9 cellular contexts compared by ENCODE assay signal in the genomic region with DNA sequence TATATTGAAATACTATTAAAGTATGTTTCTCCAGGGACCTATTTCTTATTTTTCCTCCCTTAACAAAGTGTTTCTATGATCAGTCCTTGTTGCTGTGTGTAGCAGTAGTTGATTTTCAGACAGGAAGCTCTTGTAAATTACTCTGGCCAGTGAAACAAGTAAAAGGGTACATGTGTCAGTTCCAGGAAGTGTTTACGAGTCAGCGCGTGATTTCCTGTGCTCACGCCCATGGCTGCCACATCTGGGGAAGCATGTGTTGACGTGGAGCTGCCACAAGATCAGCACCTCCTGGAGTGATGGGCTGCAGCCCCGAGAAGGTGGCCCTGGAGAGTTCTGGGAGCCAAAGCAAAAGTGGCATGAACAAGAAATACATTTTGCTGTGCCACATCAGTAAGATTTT. TPM values are rescaled to one million over a fixed set of nuclear protein-coding genes. Genes with fewer than 3 reads are reported as not detected.
A peak's percentile ranks its signal among the peaks of the same experiment; 100 is the strongest.
DNase-seq lines count a peak whose midpoint lies in the region; ATAC-seq lines count a peak whose summit lies in the region.
"Had no signal": no experiment of that assay in that cellular context is flagged by ENCODE, and none has a peak within 500 bp of the region (broad histone marks: within the 10 kb centered on the region; RNA-seq: fewer than 3 reads in every experiment).

No MANE protein-coding gene starts in this region.

- peaks cover 12 to 16% (median 15%) of the 10 kb centered on the region in 3 donors for H3K4me1 Mint-ChIP-seq in IgD-negative memory B cell

- peak overlapping the region in 2 of 4 donors; percentile 82 to 86 for H3K4me3 Mint-ChIP-seq in IgD-negative memory B cell
- H3K4me3 Mint-ChIP-seq: brain had no signal

- H3K27me3 Mint-ChIP-seq in IgD-negative memory B cell = peaks cover under 1% of the 10 kb centered on the region
- H3K27me3 Mint-ChIP-seq: brain had no signal

- peaks cover 2% of the 10 kb centered on the region for H3K36me3 Mint-ChIP-seq in IgD-negative memory B cell
- H3K36me3 Mint-ChIP-seq: brain had no signal

- in situ Hi-C loops in G401 (cut with HindIII; ENCODE audit: low sequenced_read_pairs) = no loop called here

- DNase-seq in GF-D8 (lab: John Stamatoyannopoulos, UW) (peak; percentile 36), cardiac septum (ENCODE audit: low spot score) (peak; percentile 75), G401 (ENCODE audit: low spot score) (no peak), DMS79 (lab: John Stamatoyannopoulos, UW) (no peak)
- DNase-seq in activated CD8-positive, alpha-beta memory T cell treated with anti-CD3 and anti-CD28 coated beads, Interleukin-2, amount 50 U/mL, for 4 hours = peak; percentile 64
- DNase-seq in stimulated activated CD4-positive, alpha-beta T cell treated with anti-CD3 and anti-CD28 coated beads, TNF-alpha, amount 100 ng/mL, for 4 hours (ENCODE audit: low read depth in 3 of 3) = peak; percentile 21 to 67 (median 53)

- peak overlapping the region; percentile 40 to 83 (median 70) for H3K27ac Mint-ChIP-seq in IgD-negative memory B cell
- H3K27ac Mint-ChIP-seq: brain had no signal

- no peak for ATAC-seq in HG02798 (IDR thresholded peaks at IDR 0.05; ENCODE audit: poor library complexity, unreplicated experiment)

- peaks cover 0 to 3% (median 0%) of the 10 kb centered on the region in 3 donors for H3K9me3 Mint-ChIP-seq in IgD-negative memory B cell
- H3K9me3 Mint-ChIP-seq: brain had no signal

- intact Hi-C loops in cardiac septum (cut with DNase I) = no loop called here

RNA-seq across cellular contexts. Expression of a gene that starts 38.6 kb away (rescaled TPM):
- polyA plus RNA-seq in IgD-negative memory B cell = not detected
- total RNA-seq in cardiac septum = not detected
- total RNA-seq in G401 (2014; rRNA removed; shearing (Covaris generic)) = not detected in 2 replicates

Comparison
In these comparisons a context has a peak if more than half of its experiments do, and no peak if none do; other contexts are left out.
1. DNase-seq: peak in GF-D8 (single experiment), activated CD8-positive, alpha-beta memory T cell treated with anti-CD3 and anti-CD28 coated beads, Interleukin-2, amount 50 U/mL, for 4 hours (single experiment), cardiac septum (single experiment) and stimulated activated CD4-positive, alpha-beta T cell treated with anti-CD3 and anti-CD28 coated beads, TNF-alpha, amount 100 ng/mL, for 4 hours (3 of 3); none in G401 (single experiment) and DMS79 (single experiment).